ENCODE assay signal across 8 cellular contexts in the genomic region with DNA sequence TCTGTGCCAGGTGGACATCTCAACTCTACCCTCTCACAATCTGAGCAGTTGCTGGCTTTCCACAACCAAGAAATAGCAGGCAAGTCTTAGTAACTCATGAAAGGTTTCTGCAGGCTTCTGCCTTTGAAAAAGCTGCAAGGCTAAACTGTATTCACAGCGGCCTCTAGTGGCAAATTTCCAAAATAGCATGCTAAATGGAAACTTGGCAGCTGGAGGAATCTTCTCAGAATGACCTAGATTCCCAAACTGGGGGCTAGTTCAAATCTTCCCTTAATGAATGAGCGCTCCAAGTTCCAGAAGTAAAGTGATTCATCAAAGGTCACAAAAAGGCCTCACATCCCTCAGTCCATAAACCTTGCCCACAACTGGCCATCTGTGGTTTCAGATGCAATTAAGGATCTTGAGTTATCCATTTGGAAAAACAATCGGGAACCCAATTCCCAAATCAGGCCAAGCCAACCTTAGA. TPM values are rescaled to one million over a fixed set of nuclear protein-coding genes. Genes with fewer than 3 reads are reported as not detected.
DNase-seq lines count a peak whose midpoint lies in the region; ATAC-seq and TF ChIP-seq lines count a peak whose summit lies in the region.

No MANE protein-coding gene starts in this region.

- H3K27ac ChIP-seq in SJCRH30 (no peak overlapping the region), liver (ENCODE audit: low read depth in 1 of 2, low read length in 2 of 2) (no peak overlapping the region), upper lobe of left lung (peak overlapping the region in 3 of 4 donors; percentile 4 to 32 (median 12))

- TF ChIP-seq EP300 in upper lobe of left lung (IDR thresholded peaks at IDR 0.05) = no peak

- no peak for TF ChIP-seq POLR2A in upper lobe of left lung (IDR thresholded peaks at IDR 0.05)

- no peak overlapping the region for H3K4me3 ChIP-seq in Loucy (ENCODE audit: low read length, poor library complexity, severe bottlenecking)
- no peak overlapping the region for H3K4me3 ChIP-seq in SJCRH30
- H3K4me3 ChIP-seq in liver (ENCODE audit: low read depth in 1 of 3, low read length in 3 of 3) = no peak overlapping the region
- no peak overlapping the region for H3K4me3 ChIP-seq in upper lobe of left lung

- H3K4me1 ChIP-seq in Loucy (ENCODE audit: insufficient read depth, low read length, poor library complexity, severe bottlenecking) (no peaks in the 10 kb centered on the region), SJCRH30 (peaks cover 10% of the 10 kb centered on the region; the same call in 1 of the 2 replicates), liver (ENCODE audit: control insufficient read depth in 4 of 4, insufficient read depth in 4 of 4, low read length in 3 of 4) (peaks cover 0 to 11% (median 7%) of the 10 kb centered on the region in 4 donors), upper lobe of left lung (peaks cover 11 to 14% (median 12%) of the 10 kb centered on the region in 4 donors)

- no peaks in the 10 kb centered on the region for H4K20me1 ChIP-seq in Loucy (ENCODE audit: insufficient read depth, low read length, poor library complexity, severe bottlenecking)

- H2AFZ ChIP-seq in Loucy (ENCODE audit: low read length) = no peak overlapping the region

- TF ChIP-seq CTCF in Loucy (conservative IDR thresholded peaks at IDR 0.05; ENCODE audit: low read length) = peak; percentile 93
- peak; percentile 76 for TF ChIP-seq CTCF in liver (IDR thresholded peaks at IDR 0.05; ENCODE audit: low read depth, low read length, missing input control)
- peak; percentile 64 to 73 (median 68) for TF ChIP-seq CTCF in upper lobe of left lung (IDR thresholded peaks at IDR 0.05)

- H3K36me3 ChIP-seq in Loucy (ENCODE audit: insufficient read depth, low read length) (peaks cover 47% of the 10 kb centered on the region), SJCRH30 (peaks cover 18% of the 10 kb centered on the region), liver (ENCODE audit: control insufficient read depth in 4 of 4, insufficient read depth in 3 of 4, low read depth in 1 of 4, low read length in 3 of 4) (peaks cover 2 to 8% (median 7%) of the 10 kb centered on the region in 4 donors), upper lobe of left lung (peaks cover 0 to 14% (median 12%) of the 10 kb centered on the region in 4 donors)

- H3F3A ChIP-seq in Loucy (ENCODE audit: low read depth) = no peaks in the 10 kb centered on the region

- no peak overlapping the region for H3K4me3 Mint-ChIP-seq in activated T-cell treated with anti-CD3 and anti-CD28 coated beads, Interleukin-2, amount 50 U/mL, for 4 hours

- ATAC-seq in activated T-cell treated with anti-CD3 and anti-CD28 coated beads, Interleukin-2, amount 50 U/mL, for 4 hours = no peak
- peak in 1 of 2 donors; percentile 73 for ATAC-seq in upper lobe of left lung (ENCODE audit: low FRiP score in 2 of 2)
- no peak for ATAC-seq in GM21447 (IDR thresholded peaks at IDR 0.05; ENCODE audit: unreplicated experiment)

- 0 out of 2 replicates have a peak, but pooled peaks cover 1% of the 10 kb centered on the region for H3K79me2 ChIP-seq in Loucy (ENCODE audit: insufficient read depth, low read length)

- peaks cover 1% of the 10 kb centered on the region for H3K27me3 Mint-ChIP-seq in activated T-cell treated with anti-CD3 and anti-CD28 coated beads, Interleukin-2, amount 50 U/mL, for 4 hours (ENCODE audit: low read depth)

- H3K9me2 ChIP-seq in Loucy (replicated peaks; ENCODE audit: low read depth, low read length) = no peaks in the 10 kb centered on the region

- WGBS in liver = 47% methylated on average over 3 of the region's 3 CpGs
- 38 to 42% methylated on average over 3 of the region's 3 CpGs for WGBS in upper lobe of left lung, 2 donors

- no peak overlapping the region for H3K4me2 ChIP-seq in Loucy (ENCODE audit: low read depth, low read length, poor library complexity, severe bottlenecking)

- peak; percentile 13 for DNase-seq in activated T-cell treated with anti-CD3 and anti-CD28 coated beads, Interleukin-2, amount 50 U/mL, for 4 hours
- DNase-seq in activated T-cell treated with anti-CD3 and anti-CD28 coated beads, Interleukin-2, amount 50 U/mL, for 1 hour = no peak
- DNase-seq in SJCRH30 = peak; percentile 47 to 79
- DNase-seq in dedifferentiated amniotic fluid mesenchymal stem cell (ENCODE audit: extremely low spot score) = peak; percentile 54
- peak in 1 of 2 donors; percentile 43 for DNase-seq in upper lobe of left lung

- H3K9me3 ChIP-seq in Loucy (ENCODE audit: insufficient read depth, low read depth, low read length) (no peaks in the 10 kb centered on the region), SJCRH30 (replicated peaks) (no peaks in the 10 kb centered on the region), liver (ENCODE audit: control insufficient read depth in 4 of 4, low read length in 3 of 4) (no peaks in the 10 kb centered on the region), upper lobe of left lung (no peaks in the 10 kb centered on the region)

- H3K27me3 ChIP-seq in Loucy (ENCODE audit: insufficient read depth, low read length, poor library complexity, severe bottlenecking) (no peaks in the 10 kb centered on the region), SJCRH30 (no peaks in the 10 kb centered on the region), liver (ENCODE audit: control insufficient read depth in 4 of 4, insufficient read depth in 4 of 4, low read length in 3 of 4) (no peaks in the 10 kb centered on the region), upper lobe of left lung (no peaks in the 10 kb centered on the region)

- peak; percentile 81 to 86 for TF ChIP-seq RAD21 in liver (IDR thresholded peaks at IDR 0.05)

- H3K9me3 Mint-ChIP-seq in activated T-cell treated with anti-CD3 and anti-CD28 coated beads, Interleukin-2, amount 50 U/mL, for 4 hours = peaks cover 10% of the 10 kb centered on the region

- peaks cover 54% of the 10 kb centered on the region for H3K36me3 Mint-ChIP-seq in activated T-cell treated with anti-CD3 and anti-CD28 coated beads, Interleukin-2, amount 50 U/mL, for 4 hours (ENCODE audit: insufficient read depth)

- H3K9ac ChIP-seq in Loucy (ENCODE audit: low read depth, low read length, poor library complexity, severe bottlenecking) = no peak overlapping the region
- no peak overlapping the region for H3K9ac ChIP-seq in liver (ENCODE audit: low read depth in 1 of 2, low read length in 2 of 2)

- H3K4me1 Mint-ChIP-seq in activated T-cell treated with anti-CD3 and anti-CD28 coated beads, Interleukin-2, amount 50 U/mL, for 4 hours (ENCODE audit: low read depth) = peaks cover 2% of the 10 kb centered on the region

TF ChIP-seq in liver, 16 proteins besides CTCF, POLR2A, EP300 and RAD21:
- no peak for TF ChIP-seq SP1 (IDR thresholded peaks at IDR 0.05)
- peak in 1 of 2 donors; percentile 10 for TF ChIP-seq HNF4A (conservative IDR thresholded peaks at IDR 0.05)
- TF ChIP-seq, protein P1, sequence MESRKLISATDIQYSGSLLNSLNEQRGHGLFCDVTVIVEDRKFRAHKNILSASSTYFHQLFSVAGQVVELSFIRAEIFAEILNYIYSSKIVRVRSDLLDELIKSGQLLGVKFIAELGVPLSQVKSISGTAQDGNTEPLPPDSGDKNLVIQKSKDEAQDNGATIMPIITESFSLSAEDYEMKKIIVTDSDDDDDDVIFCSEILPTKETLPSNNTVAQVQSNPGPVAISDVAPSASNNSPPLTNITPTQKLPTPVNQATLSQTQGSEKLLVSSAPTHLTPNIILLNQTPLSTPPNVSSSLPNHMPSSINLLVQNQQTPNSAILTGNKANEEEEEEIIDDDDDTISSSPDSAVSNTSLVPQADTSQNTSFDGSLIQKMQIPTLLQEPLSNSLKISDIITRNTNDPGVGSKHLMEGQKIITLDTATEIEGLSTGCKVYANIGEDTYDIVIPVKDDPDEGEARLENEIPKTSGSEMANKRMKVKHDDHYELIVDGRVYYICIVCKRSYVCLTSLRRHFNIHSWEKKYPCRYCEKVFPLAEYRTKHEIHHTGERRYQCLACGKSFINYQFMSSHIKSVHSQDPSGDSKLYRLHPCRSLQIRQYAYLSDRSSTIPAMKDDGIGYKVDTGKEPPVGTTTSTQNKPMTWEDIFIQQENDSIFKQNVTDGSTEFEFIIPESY (IDR thresholded peaks at IDR 0.05) = no peak
- TF ChIP-seq JUND (IDR thresholded peaks at IDR 0.05) = peak in 1 of 2 donors; percentile 13
- no peak for TF ChIP-seq HNF4G (IDR thresholded peaks at IDR 0.05)
- TF ChIP-seq EGR1 (IDR thresholded peaks at IDR 0.05; ENCODE audit: low read depth in 2 of 2) = no peak
- peak in 1 of 2 donors; percentile 15 for TF ChIP-seq RXRA (IDR thresholded peaks at IDR 0.05)

RNA-seq across cellular contexts. Expression of a gene that starts 11.9 kb away (rescaled TPM):
- total RNA-seq in activated T-cell treated with anti-CD3 and anti-CD28 coated beads, Interleukin-2, amount 50 U/mL, for 4 hours = under 1 TPM; 0.26 to 0.52 (median 0.28) TPM
- total RNA-seq in SJCRH30 (2014; rRNA removed; shearing (Covaris generic)) = 0.57 TPM in 1 of 2 replicates, not detected in the other
- total RNA-seq in liver (under 1 TPM; 0.42 to 0.47 TPM), upper lobe of left lung (1 to 10 TPM in 4 of 6 donors, under 1 TPM in 2; 0.89 to 5.4 (median 2.5) TPM)
- polyA plus RNA-seq in liver = 1 to 10 TPM in 1 of 2 donors, under 1 TPM in 1; 0.24 to 1.1 TPM

RNA-seq across cellular contexts. Expression of a gene that starts 23.4 kb away (rescaled TPM):
- total RNA-seq in activated T-cell treated with anti-CD3 and anti-CD28 coated beads, Interleukin-2, amount 50 U/mL, for 4 hours = 10 to 100 TPM; 79.9 to 82.7 (median 81.5) TPM
- total RNA-seq in SJCRH30 (2014; rRNA removed; shearing (Covaris generic)) = 75.2 and 77.8 TPM in 2 replicates
- 10 to 100 TPM; 19.8 to 20.8 TPM for total RNA-seq in liver
- polyA plus RNA-seq in liver = 10 to 100 TPM; 15.8 to 23.9 TPM
- total RNA-seq in upper lobe of left lung = 10 to 100 TPM in 3 of 6 donors, 1 to 10 TPM in 3; 2.2 to 21.7 (median 11.9) TPM

RNA-seq across cellular contexts. Expression of a gene that starts 34.6 kb away (rescaled TPM):
- total RNA-seq in activated T-cell treated with anti-CD3 and anti-CD28 coated beads, Interleukin-2, amount 50 U/mL, for 4 hours = 10 to 100 TPM; 27.2 to 27.7 (median 27.4) TPM
- 17.0 and 18.5 TPM in 2 replicates for total RNA-seq in SJCRH30 (2014; rRNA removed; shearing (Covaris generic))
- 10 to 100 TPM; 23.7 to 27.2 TPM for total RNA-seq in liver
- 10 to 100 TPM; 14.0 to 18.4 TPM for polyA plus RNA-seq in liver
- total RNA-seq in upper lobe of left lung = 10 to 100 TPM; 22.0 to 60.8 (median 42.5) TPM

Comparison
In these comparisons a context has a peak if more than half of its experiments do, and no peak if none do; other contexts are left out.
1. H3K27ac ChIP-seq: peak in upper lobe of left lung (3 of 4); none in SJCRH30 (single experiment) and liver (0 of 2).
2. Peak in every context shown above with its lines, with median percentiles within 50 percentile points of each other: CTCF ChIP-seq.